Comparison of ENCODE assay signal across 19 cellular contexts in genomic region chr22:20641198-20641892, GRCh38.
A peak's percentile ranks its signal among the peaks of the same experiment; 100 is the strongest.
DNase-seq lines count a peak whose midpoint lies in the region; ATAC-seq, FAIRE-seq and TF ChIP-seq lines count a peak whose summit lies in the region.
"Had no signal": no experiment of that assay in that cellular context is flagged by ENCODE, and none has a peak within 500 bp of the region (broad histone marks: within the 10 kb centered on the region; RNA-seq: fewer than 3 reads in every experiment).

No MANE protein-coding gene starts in this region.

- no peak for TF ChIP-seq POLR2A in H1 (IDR thresholded peaks at IDR 0.05; ENCODE audit: control extremely low read depth in 1 of 2, low read depth in 2 of 2, low read length in 2 of 2)
- no peak for TF ChIP-seq POLR2A in HepG2 (IDR thresholded peaks at IDR 0.05; ENCODE audit: insufficient read depth in 1 of 2, low read depth in 2 of 2, low read length in 2 of 2)

- no peaks in the 10 kb centered on the region for H3K36me3 ChIP-seq in H1 (ENCODE audit: control insufficient read depth in 2 of 4, insufficient read depth in 4 of 4, low read length in 3 of 4)
- H3K36me3 ChIP-seq in HepG2 (replicated peaks in 1 of 2; ENCODE audit: control insufficient read depth in 1 of 2, insufficient read depth in 2 of 2, low read length in 2 of 2): no peaks in the 10 kb centered on the region
- H3K36me3 ChIP-seq: HAP-1 had no signal

- 86% methylated on average over 12 of the region's 12 CpGs; no CpG with 5 or more reads in 1 of the 2 experiments for WGBS in H1 (ENCODE audit: extremely low coverage in 1 of 2, insufficient coverage in 1 of 2, insufficient read length in 1 of 2, insufficient replicate concordance in 2 of 2, low coverage in 1 of 2, low lambda C conversion rate in 2 of 2, missing lambda C conversion rate in 1 of 2), 2 experiments
- WGBS in HepG2 (ENCODE audit: low lambda C conversion rate): 45% methylated on average over 10 of the region's 12 CpGs

- ATAC-seq in sciatic nerve (no peak), HepG2 (no peak)
- ATAC-seq: GM23338 had no signal

- peaks cover 4% of the 10 kb centered on the region for H3K9me3 Mint-ChIP-seq in activated CD4-positive, alpha-beta memory T cell treated with anti-CD3 and anti-CD28 coated beads for 36 hours
- peaks cover 3% of the 10 kb centered on the region for H3K9me3 Mint-ChIP-seq in activated CD4-positive, alpha-beta memory T cell treated with anti-CD3 and anti-CD28 coated beads, Interleukin-2, amount 10 ng/mL, durations not matched to agents 7 days and 5 days
- H3K9me3 Mint-ChIP-seq: CD4-positive, alpha-beta T cell had no signal

- no peak overlapping the region for H4K8ac ChIP-seq in H1 (ENCODE audit: extremely low read depth, insufficient read depth, low read length)

- POLR2A ChIA-PET in activated CD4-positive, alpha-beta memory T cell treated with anti-CD3 and anti-CD28 coated beads for 36 hours (lab: Charles Lee): no interaction called here
- POLR2A ChIA-PET in activated CD4-positive, alpha-beta memory T cell treated with anti-CD3 and anti-CD28 coated beads, Interleukin-2, amount 10 ng/mL, durations not matched to agents 7 days and 5 days (lab: Charles Lee): no interaction called here
- POLR2A ChIA-PET in H1 (lab: Charles Lee; ENCODE audit: partially characterized antibody): interaction anchor here (0.7 kb wide), 1 partner anchor 39 kb away, joined by 3 read pairs; no protein-coding TSS in a partner anchor
- POLR2A ChIA-PET in HepG2 (lab: Yijun Ruan, JAX): no interaction called here

- H3K18ac ChIP-seq in H1 (ENCODE audit: extremely low read depth, low read length): no peak overlapping the region

- no peaks in the 10 kb centered on the region for H4K20me1 ChIP-seq in H1 (replicated peaks in 1 of 2; ENCODE audit: control insufficient read depth in 1 of 2, insufficient read depth in 2 of 2, low read length in 2 of 2)
- H4K20me1 ChIP-seq in HepG2 (ENCODE audit: insufficient read depth, low read length): no peaks in the 10 kb centered on the region

- H3K4me1 Mint-ChIP-seq in activated CD4-positive, alpha-beta memory T cell treated with anti-CD3 and anti-CD28 coated beads for 36 hours (ENCODE audit: low read depth): peaks cover 5% of the 10 kb centered on the region
- no peaks in the 10 kb centered on the region for H3K4me1 Mint-ChIP-seq in activated CD4-positive, alpha-beta memory T cell treated with anti-CD3 and anti-CD28 coated beads, Interleukin-2, amount 10 ng/mL, durations not matched to agents 7 days and 5 days
- H3K4me1 Mint-ChIP-seq: B cell had no signal

- H3K27me3 ChIP-seq in H1 (replicated peaks in 1 of 4; ENCODE audit: control insufficient read depth in 3 of 4, extremely low read depth in 1 of 4, insufficient read depth in 3 of 4, low read length in 3 of 4) (no peaks in the 10 kb centered on the region), HepG2 (ENCODE audit: control insufficient read depth in 1 of 2, insufficient read depth in 2 of 2, low read length in 2 of 2) (peaks cover 0 to 3% of the 10 kb centered on the region in 2 experiments; a peak in 1 of 5 replicates)

- no peak for TF ChIP-seq RAD21 in H1 (IDR thresholded peaks at IDR 0.05 in 1 of 2, conservative IDR thresholded peaks at IDR 0.05 in 1 of 2; ENCODE audit: low read depth in 2 of 2, low read length in 2 of 2)
- no peak for TF ChIP-seq RAD21 in HepG2 (CRISPR knock-in tag; IDR thresholded peaks at IDR 0.05)

- FAIRE-seq in H1 (lab: Jason Lieb, UNC) (no peak), HepG2 (lab: Jason Lieb, UNC) (no peak)
- FAIRE-seq: G401.6, GM12891 had no signal

- H2AK5ac ChIP-seq in H1 (ENCODE audit: low read depth, low read length): no peak overlapping the region

- no TSS peak for BruUV-seq in HepG2 (replicated peaks; lab: Mats Ljungman, UMichigan)

- H3K79me2 ChIP-seq in H1 (ENCODE audit: control insufficient read depth in 1 of 2, insufficient read depth in 2 of 2, low read length in 2 of 2) (no peaks in the 10 kb centered on the region), HepG2 (ENCODE audit: insufficient read depth, low read length) (no peaks in the 10 kb centered on the region)

- no peaks in the 10 kb centered on the region for H3K4me1 ChIP-seq in H1 (replicated peaks in 1 of 4; ENCODE audit: control insufficient read depth in 3 of 4, insufficient read depth in 4 of 4, low read length in 3 of 4)
- no peaks in the 10 kb centered on the region for H3K4me1 ChIP-seq in HepG2 (ENCODE audit: insufficient read depth, low read length)
- H3K4me1 ChIP-seq: HAP-1 had no signal

- intact Hi-C loops in activated CD4-positive, alpha-beta memory T cell treated with anti-CD3 and anti-CD28 coated beads for 36 hours (cut with micrococcal nuclease): no loop called here
- intact Hi-C loops in sciatic nerve (cut with DNase I) (no loop called here), HepG2 (cut with micrococcal nuclease; ENCODE audit: unreplicated experiment) (no loop called here)

- no peak overlapping the region for H3K23ac ChIP-seq in H1 (ENCODE audit: insufficient read length)

- no peak for TF ChIP-seq CTCF in H1 (IDR thresholded peaks at IDR 0.05; ENCODE audit: control extremely low read depth in 1 of 3, insufficient read depth in 1 of 3, low read depth in 1 of 3, low read length in 3 of 3)
- no peak for TF ChIP-seq CTCF in HepG2 (CRISPR knock-in tag; IDR thresholded peaks at IDR 0.05)

- no peak overlapping the region for H2BK120ac ChIP-seq in H1 (replicated peaks; ENCODE audit: low read depth, low read length)

- H3K27ac Mint-ChIP-seq in activated CD4-positive, alpha-beta memory T cell treated with anti-CD3 and anti-CD28 coated beads for 36 hours: no peak overlapping the region
- no peak overlapping the region for H3K27ac Mint-ChIP-seq in activated CD4-positive, alpha-beta memory T cell treated with anti-CD3 and anti-CD28 coated beads, Interleukin-2, amount 10 ng/mL, durations not matched to agents 7 days and 5 days
- H3K27ac Mint-ChIP-seq: B cell; CD4-positive, alpha-beta T cell; GM23338 had no signal

- no peak overlapping the region for H3K4me3 Mint-ChIP-seq in activated CD4-positive, alpha-beta memory T cell treated with anti-CD3 and anti-CD28 coated beads for 36 hours
- H3K4me3 Mint-ChIP-seq in activated CD4-positive, alpha-beta memory T cell treated with anti-CD3 and anti-CD28 coated beads, Interleukin-2, amount 10 ng/mL, durations not matched to agents 7 days and 5 days: no peak overlapping the region
- H3K4me3 Mint-ChIP-seq: B cell; CD4-positive, alpha-beta T cell; GM23338 had no signal

- H3K4me3 ChIP-seq in H1 (ENCODE audit: extremely low read depth in 1 of 4, insufficient read depth in 2 of 4, low read depth in 3 of 4, low read length in 4 of 4) (no peak overlapping the region), HepG2 (replicated peaks in 1 of 3; ENCODE audit: insufficient read depth in 1 of 3, low read depth in 2 of 3, low read length in 3 of 3) (no peak overlapping the region)
- H3K4me3 ChIP-seq: GM23338, HAP-1 had no signal

- H3K9me3 ChIP-seq in H1 (ENCODE audit: insufficient read depth in 2 of 2, low read depth in 1 of 2, low read length in 1 of 2) (no peaks in the 10 kb centered on the region), HepG2 (ENCODE audit: low read length) (no peaks in the 10 kb centered on the region)
- H3K9me3 ChIP-seq: HAP-1 had no signal

- H4K91ac ChIP-seq in H1 (replicated peaks; ENCODE audit: insufficient read length, low read length): peak overlapping the region; percentile 51

- H3K27ac ChIP-seq in H1 (ENCODE audit: low read depth, low read length) (no peak overlapping the region), HepG2 (ENCODE audit: extremely low read length, insufficient read depth, low read length) (no peak overlapping the region)
- H3K27ac ChIP-seq: HL-60 had no signal

- no peaks in the 10 kb centered on the region for H3K79me1 ChIP-seq in H1 (ENCODE audit: low read depth, low read length)

- H2BK15ac ChIP-seq in H1 (ENCODE audit: low read length): no peak overlapping the region

- no peak overlapping the region for H3K4me2 ChIP-seq in H1 (ENCODE audit: insufficient read depth in 1 of 2, low read depth in 2 of 2, low read length in 2 of 2)
- no peak overlapping the region for H3K4me2 ChIP-seq in HepG2 (ENCODE audit: low read depth, low read length)
- H3K4me2 ChIP-seq: GM23338 had no signal

- TF ChIP-seq EP300 in H1 (IDR thresholded peaks at IDR 0.05; ENCODE audit: borderline replicate concordance in 1 of 2, low read depth in 2 of 2, low read length in 2 of 2) (no peak), HepG2 (IDR thresholded peaks at IDR 0.05; ENCODE audit: low read depth in 2 of 2, low read length in 2 of 2) (no peak), HepG2 (CRISPR knock-in tag; IDR thresholded peaks at IDR 0.05; ENCODE audit: borderline replicate concordance) (no peak)

- peaks cover 4% of the 10 kb centered on the region for H3K27me3 Mint-ChIP-seq in activated CD4-positive, alpha-beta memory T cell treated with anti-CD3 and anti-CD28 coated beads for 36 hours
- peaks cover 18% of the 10 kb centered on the region for H3K27me3 Mint-ChIP-seq in activated CD4-positive, alpha-beta memory T cell treated with anti-CD3 and anti-CD28 coated beads, Interleukin-2, amount 10 ng/mL, durations not matched to agents 7 days and 5 days

- H3K36me3 Mint-ChIP-seq in activated CD4-positive, alpha-beta memory T cell treated with anti-CD3 and anti-CD28 coated beads for 36 hours: no peaks in the 10 kb centered on the region
- no peaks in the 10 kb centered on the region for H3K36me3 Mint-ChIP-seq in activated CD4-positive, alpha-beta memory T cell treated with anti-CD3 and anti-CD28 coated beads, Interleukin-2, amount 10 ng/mL, durations not matched to agents 7 days and 5 days (ENCODE audit: low read depth)

- H2BK5ac ChIP-seq in H1 (ENCODE audit: low read depth, low read length): no peak overlapping the region

- no peak overlapping the region for H3K14ac ChIP-seq in H1 (ENCODE audit: insufficient read length)

- H3K56ac ChIP-seq in H1 (replicated peaks; ENCODE audit: insufficient read length, low read depth, low read length): no peak overlapping the region

- no peak overlapping the region for H4K5ac ChIP-seq in H1 (ENCODE audit: insufficient read length, low read depth, low read length)

- H2AFZ ChIP-seq in H1 (ENCODE audit: low read length) (no peak overlapping the region), HepG2 (ENCODE audit: low read length) (no peak overlapping the region)
- H2AFZ ChIP-seq: GM23338 had no signal

- in situ Hi-C loops in HepG2 (cut with HindIII; ENCODE audit: extremely low pct_ligation_motif_present, low pct_unique_long_range_greater_than_20kb): no loop called here

- H3K9ac ChIP-seq in H1 (replicated peaks in 1 of 4; ENCODE audit: extremely low read depth in 1 of 4, low read depth in 3 of 4, low read length in 3 of 4) (no peak overlapping the region), HepG2 (ENCODE audit: insufficient read depth, low read depth, low read length) (no peak overlapping the region)

- no peak overlapping the region for H2BK12ac ChIP-seq in H1 (ENCODE audit: low read depth, low read length)

- H3K23me2 ChIP-seq in H1 (ENCODE audit: low read depth, low read length): no peaks in the 10 kb centered on the region

- CTCF ChIA-PET in activated CD4-positive, alpha-beta memory T cell treated with anti-CD3 and anti-CD28 coated beads for 36 hours (lab: Charles Lee): no interaction called here
- CTCF ChIA-PET in activated CD4-positive, alpha-beta memory T cell treated with anti-CD3 and anti-CD28 coated beads, Interleukin-2, amount 10 ng/mL, durations not matched to agents 7 days and 5 days (lab: Charles Lee): no interaction called here
- CTCF ChIA-PET in H1 (lab: Charles Lee; ENCODE audit: partially characterized antibody) (interaction anchor here (0.6 to 1.8 kb wide), 4 partner anchors 31 to 237 kb away, joined by 3 to 6 read pairs (median 4); no protein-coding TSS in a partner anchor), HepG2 (lab: Yijun Ruan, JAX; ENCODE audit: low intra/inter-chr PET ratio, low total read pairs) (no interaction called here)

- H2BK20ac ChIP-seq in H1 (ENCODE audit: low read length): no peak overlapping the region

- DNase-seq in activated CD4-positive, alpha-beta memory T cell treated with anti-CD3 and anti-CD28 coated beads for 36 hours: peak; percentile 4
- DNase-seq in activated CD4-positive, alpha-beta memory T cell treated with anti-CD3 and anti-CD28 coated beads, Interleukin-2, amount 10 ng/mL, durations not matched to agents 7 days and 5 days: no peak
- DNase-seq in D341Med (ENCODE audit: low spot score): peak; percentile 18
- no peak for DNase-seq in H1 (ENCODE audit: low read depth in 1 of 2, low spot score in 2 of 2)
- peak; percentile 12 for DNase-seq in sciatic nerve (ENCODE audit: low spot score)
- DNase-seq in HepG2 (ENCODE audit: low spot score): no peak
- DNase-seq in AG20443 (ENCODE audit: low spot score): no peak
- DNase-seq in stimulated activated CD4-positive, alpha-beta T cell treated with anti-CD3 and anti-CD28 coated beads, Interleukin-4, amount 100 ng/mL, for 4 hours: no peak
- DNase-seq: 8988T; C1 segment of cervical spinal cord; Calu3; CD4-positive, alpha-beta T cell; DMS79 had no signal

- no peak overlapping the region for H3K4ac ChIP-seq in H1 (replicated peaks; ENCODE audit: insufficient read length, low read depth, low read length)

Comparison
In these comparisons a context has a peak if more than half of its experiments do, and no peak if none do; other contexts are left out.
1. DNase-seq: peak in activated CD4-positive, alpha-beta memory T cell treated with anti-CD3 and anti-CD28 coated beads for 36 hours (single experiment), D341Med (single experiment) and sciatic nerve (single experiment); none in activated CD4-positive, alpha-beta memory T cell treated with anti-CD3 and anti-CD28 coated beads, Interleukin-2, amount 10 ng/mL, durations not matched to agents 7 days and 5 days (single experiment), H1 (0 of 2), HepG2 (single experiment), AG20443 (single experiment) and stimulated activated CD4-positive, alpha-beta T cell treated with anti-CD3 and anti-CD28 coated beads, Interleukin-4, amount 100 ng/mL, for 4 hours (0 of 2).